In genomic region chr18:55284614-55285013, GRCh38 we compare ENCODE assay signal across 20 cellular contexts.
"Had no signal": no experiment of that assay in that cellular context is flagged by ENCODE, and none has a peak within 500 bp of the region (broad histone marks: within the 10 kb centered on the region; RNA-seq: fewer than 3 reads in every experiment).

No MANE protein-coding gene starts in this region.

- H3K4me1 Mint-ChIP-seq: activated T-helper 17 cell treated with anti-CD3 and anti-CD28 coated beads, Interleukin-2, amount 50 U/mL, for 72 hours had no signal

- ATAC-seq: activated CD8-positive, alpha-beta T cell treated with anti-CD3 and anti-CD28 coated beads for 36 hours; activated T-helper 17 cell treated with anti-CD3 and anti-CD28 coated beads, Interleukin-2, amount 50 U/mL, for 72 hours; body of pancreas; natural killer cell treated with Interleukin-12 subunit alpha and Interleukin-12 subunit beta and Interleukin-15 and Interleukin-18, amount 100 ng/mL, for 72 hours had no signal

- H2AFZ ChIP-seq: parathyroid adenoma had no signal

- H3K4me1 ChIP-seq: body of pancreas, parathyroid adenoma had no signal

- H3K4me3 ChIP-seq: body of pancreas, coronary artery, stomach had no signal

- H3K27ac Mint-ChIP-seq: activated CD8-positive, alpha-beta T cell treated with anti-CD3 and anti-CD28 coated beads for 36 hours; activated naive CD8-positive, alpha-beta T cell treated with anti-CD3 and anti-CD28 coated beads for 36 hours; activated T-helper 17 cell treated with anti-CD3 and anti-CD28 coated beads, Interleukin-2, amount 50 U/mL, for 72 hours; natural killer cell treated with Interleukin-12 subunit alpha and Interleukin-12 subunit beta and Interleukin-15 and Interleukin-18, amount 100 ng/mL, for 72 hours; T-helper 2 cell treated with Interferon-gamma antibody and Interleukin-4, amounts not matched to agents 5 μg/mL and 100 μg/mL, for 36 hours; type B pancreatic cell had no signal

- H3K36me3 Mint-ChIP-seq: activated naive CD8-positive, alpha-beta T cell treated with anti-CD3 and anti-CD28 coated beads for 36 hours; natural killer cell treated with Interleukin-12 subunit alpha and Interleukin-12 subunit beta and Interleukin-15 and Interleukin-18, amount 100 ng/mL, for 72 hours had no signal

- H3K4me3 Mint-ChIP-seq: activated CD8-positive, alpha-beta T cell treated with anti-CD3 and anti-CD28 coated beads for 36 hours; activated naive CD8-positive, alpha-beta T cell treated with anti-CD3 and anti-CD28 coated beads for 36 hours; activated T-helper 17 cell treated with anti-CD3 and anti-CD28 coated beads, Interleukin-2, amount 50 U/mL, for 72 hours; natural killer cell treated with Interleukin-12 subunit alpha and Interleukin-12 subunit beta and Interleukin-15 and Interleukin-18, amount 100 ng/mL, for 72 hours; T-helper 2 cell treated with Interferon-gamma antibody and Interleukin-4, amounts not matched to agents 5 μg/mL and 100 μg/mL, for 36 hours; type B pancreatic cell had no signal

- DNase-seq: activated CD4-positive, alpha-beta T cell treated with anti-CD3 and anti-CD28 coated beads for 4 hours; activated CD8-positive, alpha-beta T cell treated with anti-CD3 and anti-CD28 coated beads for 36 hours; activated naive CD4-positive, alpha-beta T cell; activated naive CD8-positive, alpha-beta T cell treated with anti-CD3 and anti-CD28 coated beads for 36 hours; activated T-cell treated with anti-CD3 and anti-CD28 coated beads, Interleukin-2, amount 50 U/mL, for 1 hour; amniotic stem cell; body of pancreas; central memory CD4-positive, alpha-beta T cell; mesendoderm; stimulated activated CD4-positive, alpha-beta T cell treated with anti-CD3 and anti-CD28 coated beads, Interleukin-12 subunit alpha, Interleukin-12 subunit beta, amount 100 ng/mL, for 4 hours; stimulated activated CD4-positive, alpha-beta T cell treated with anti-CD3 and anti-CD28 coated beads, Interleukin-1b, Interleukin-23, amount 100 ng/mL, for 48 hours; stomach had no signal

- H3K9me3 ChIP-seq: body of pancreas, neutrophil, stomach had no signal

- H3K9ac ChIP-seq: parathyroid adenoma had no signal

- FAIRE-seq: TTC549 had no signal

- H3K36me3 ChIP-seq: neutrophil, stomach had no signal

- H3K27me3 ChIP-seq: neutrophil, stomach had no signal

- H3K9me3 Mint-ChIP-seq: activated CD8-positive, alpha-beta T cell treated with anti-CD3 and anti-CD28 coated beads for 36 hours; activated naive CD8-positive, alpha-beta T cell treated with anti-CD3 and anti-CD28 coated beads for 36 hours; activated T-helper 17 cell treated with anti-CD3 and anti-CD28 coated beads, Interleukin-2, amount 50 U/mL, for 72 hours; natural killer cell treated with Interleukin-12 subunit alpha and Interleukin-12 subunit beta and Interleukin-15 and Interleukin-18, amount 100 ng/mL, for 72 hours; T-helper 2 cell treated with Interferon-gamma antibody and Interleukin-4, amounts not matched to agents 5 μg/mL and 100 μg/mL, for 36 hours; type B pancreatic cell had no signal

- H3K27ac ChIP-seq: body of pancreas, coronary artery, neutrophil, parathyroid adenoma, stomach had no signal

- H3K27me3 Mint-ChIP-seq: activated CD8-positive, alpha-beta T cell treated with anti-CD3 and anti-CD28 coated beads for 36 hours; activated T-helper 17 cell treated with anti-CD3 and anti-CD28 coated beads, Interleukin-2, amount 50 U/mL, for 72 hours; natural killer cell treated with Interleukin-12 subunit alpha and Interleukin-12 subunit beta and Interleukin-15 and Interleukin-18, amount 100 ng/mL, for 72 hours; type B pancreatic cell had no signal
